In the genomic region with DNA sequence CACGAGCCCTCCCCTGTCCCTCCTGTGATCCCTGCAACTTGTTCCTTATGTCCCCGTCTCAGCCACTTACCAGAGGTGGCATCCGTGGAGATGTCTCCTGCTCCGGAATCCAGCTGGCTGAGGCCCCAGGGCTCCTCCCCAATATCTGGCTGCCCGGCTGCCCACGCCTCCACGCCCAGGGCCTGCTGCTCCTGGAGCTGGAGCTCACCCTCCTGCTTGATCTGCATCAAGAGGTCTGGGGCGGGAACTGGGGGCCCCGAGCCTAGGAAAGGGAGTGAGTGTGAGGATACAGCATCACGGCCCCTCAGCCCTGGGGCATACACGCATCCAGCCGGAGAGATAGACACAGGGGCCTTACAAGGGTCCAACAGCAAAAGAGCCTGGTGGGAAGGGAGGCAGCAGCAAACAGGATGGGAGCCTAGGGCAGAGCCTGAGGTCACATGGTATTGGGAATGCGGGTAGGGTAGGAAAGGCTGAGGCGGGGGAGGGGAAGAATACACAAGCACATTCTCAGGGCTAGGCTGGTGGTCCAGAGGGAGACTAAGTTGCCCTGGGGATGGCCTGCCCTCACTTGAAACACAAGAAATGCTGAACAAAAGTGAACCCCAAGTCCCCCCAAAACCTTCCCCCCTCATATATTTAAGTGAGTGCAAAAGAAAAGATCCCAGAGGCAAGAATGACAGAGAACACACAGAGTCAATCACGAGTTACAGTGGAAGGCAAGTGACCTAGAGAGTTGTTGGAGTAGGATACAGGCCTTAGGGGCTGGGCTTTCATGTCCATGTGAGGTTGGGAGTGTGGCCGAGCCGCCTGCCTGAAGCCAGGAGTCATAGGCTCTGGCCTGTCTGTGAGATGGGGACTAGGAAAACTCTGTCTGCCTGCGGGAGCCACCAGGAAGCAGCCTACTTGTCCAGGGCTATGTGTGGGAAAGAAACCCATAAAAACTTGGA, we compare ENCODE assay signal across 24 cellular contexts. TPM values are rescaled to one million over a fixed set of nuclear protein-coding genes. Genes with fewer than 3 reads are reported as not detected.
A peak's percentile ranks its signal among the peaks of the same experiment; 100 is the strongest.
DNase-seq lines count a peak whose midpoint lies in the region; ATAC-seq, FAIRE-seq and TF ChIP-seq lines count a peak whose summit lies in the region.
"Had no signal": no experiment of that assay in that cellular context is flagged by ENCODE, and none has a peak within 500 bp of the region (broad histone marks: within the 10 kb centered on the region; RNA-seq: fewer than 3 reads in every experiment).

No MANE protein-coding gene starts in this region.

- no peak overlapping the region for H3K4me3 Mint-ChIP-seq in activated naive CD4-positive, alpha-beta T cell treated with anti-CD3 and anti-CD28 coated beads, Interleukin-2, amount 50 U/mL, for 24 hours
- no peak overlapping the region for H3K4me3 Mint-ChIP-seq in activated naive CD4-positive, alpha-beta T cell treated with anti-CD3 and anti-CD28 coated beads, Interleukin-2, amount 10 ng/mL, durations not matched to agents 7 days and 5 days
- H3K4me3 Mint-ChIP-seq in memory B cell: no peak overlapping the region
- H3K4me3 Mint-ChIP-seq in type B pancreatic cell: no peak overlapping the region
- H3K4me3 Mint-ChIP-seq: nephron had no signal

- DNase-seq in activated naive CD4-positive, alpha-beta T cell treated with anti-CD3 and anti-CD28 coated beads, Interleukin-2, amount 10 ng/mL, durations not matched to agents 7 days and 5 days: no peak
- DNase-seq in H1 (ENCODE audit: low read depth in 1 of 2, low spot score in 2 of 2) (no peak), memory B cell (ENCODE audit: low spot score in 2 of 2) (peak in 1 of 2 donors; percentile 7), type B pancreatic cell (ENCODE audit: extremely low spot score, unreplicated experiment) (peak; percentile 62), uterus (no peak), left lung (no peak)
- DNase-seq: activated naive CD4-positive, alpha-beta T cell treated with anti-CD3 and anti-CD28 coated beads, Interleukin-2, amount 50 U/mL, for 16 hours; activated T-cell treated with anti-CD3 and anti-CD28 coated beads for 4 hours; erythroblast; MM.1S; NCI-H1417 treated with DMSO at 0.1 percent for 48 hours; NCI-H2107; T-helper 2 cell had no signal

- no peaks in the 10 kb centered on the region for H3K27me3 Mint-ChIP-seq in activated naive CD4-positive, alpha-beta T cell treated with anti-CD3 and anti-CD28 coated beads, Interleukin-2, amount 50 U/mL, for 24 hours
- no peaks in the 10 kb centered on the region for H3K27me3 Mint-ChIP-seq in activated naive CD4-positive, alpha-beta T cell treated with anti-CD3 and anti-CD28 coated beads, Interleukin-2, amount 10 ng/mL, durations not matched to agents 7 days and 5 days
- H3K27me3 Mint-ChIP-seq in memory B cell: no peaks in the 10 kb centered on the region
- H3K27me3 Mint-ChIP-seq in type B pancreatic cell: no peaks in the 10 kb centered on the region

- no peaks in the 10 kb centered on the region for H3K27me3 ChIP-seq in H1 (replicated peaks in 1 of 4; ENCODE audit: control insufficient read depth in 3 of 4, extremely low read depth in 1 of 4, insufficient read depth in 3 of 4, low read length in 3 of 4)
- H3K27me3 ChIP-seq in uterus: no peaks in the 10 kb centered on the region
- H3K27me3 ChIP-seq in left lung: no peaks in the 10 kb centered on the region
- H3K27me3 ChIP-seq: BLaER1 treated with 17β-estradiol and CSF1 and Interleukin-3, amounts not matched to agents 10 nM and 100 nM; vagina had no signal

- H3K36me3 Mint-ChIP-seq in activated naive CD4-positive, alpha-beta T cell treated with anti-CD3 and anti-CD28 coated beads, Interleukin-2, amount 50 U/mL, for 24 hours: peaks cover 30% of the 10 kb centered on the region
- H3K36me3 Mint-ChIP-seq in activated naive CD4-positive, alpha-beta T cell treated with anti-CD3 and anti-CD28 coated beads, Interleukin-2, amount 10 ng/mL, durations not matched to agents 7 days and 5 days: peaks cover 50% of the 10 kb centered on the region
- H3K36me3 Mint-ChIP-seq in memory B cell: peaks cover 43% of the 10 kb centered on the region
- H3K36me3 Mint-ChIP-seq in type B pancreatic cell: peaks cover 52% of the 10 kb centered on the region

- no peak overlapping the region for H2BK12ac ChIP-seq in H1 (ENCODE audit: low read depth, low read length)

- H3K79me1 ChIP-seq in H1 (ENCODE audit: low read depth, low read length): 0 out of 2 replicates have a peak, but pooled peaks cover 3% of the 10 kb centered on the region

- H2BK5ac ChIP-seq in H1 (ENCODE audit: low read depth, low read length): no peak overlapping the region

- H3K9ac ChIP-seq in H1 (replicated peaks in 1 of 4; ENCODE audit: extremely low read depth in 1 of 4, low read depth in 3 of 4, low read length in 3 of 4): no peak overlapping the region
- H3K9ac ChIP-seq: BLaER1 treated with 17β-estradiol and CSF1 and Interleukin-3, amounts not matched to agents 10 nM and 100 nM; parathyroid adenoma had no signal

- H3K4me1 ChIP-seq in H1 (replicated peaks in 1 of 4; ENCODE audit: control insufficient read depth in 3 of 4, insufficient read depth in 4 of 4, low read length in 3 of 4) (peaks cover 0 to 11% (median 8%) of the 10 kb centered on the region in 4 experiments; a peak in 6 of 7 replicates), uterus (no peaks in the 10 kb centered on the region), left lung (no peaks in the 10 kb centered on the region)
- H3K4me1 ChIP-seq: BLaER1 treated with 17β-estradiol and CSF1 and Interleukin-3, amounts not matched to agents 10 nM and 100 nM; vagina had no signal

- FAIRE-seq in H1 (lab: Jason Lieb, UNC): peak; percentile 32
- FAIRE-seq: D721Med, frontal cortex, H54 had no signal

- H3K36me3 ChIP-seq in H1 (ENCODE audit: control insufficient read depth in 2 of 4, insufficient read depth in 4 of 4, low read length in 3 of 4) (peaks cover 0 to 32% (median 13%) of the 10 kb centered on the region in 4 experiments; a peak in 6 of 8 replicates), uterus (no peaks in the 10 kb centered on the region), left lung (peaks cover 0 to 81% of the 10 kb centered on the region in 2 donors)

- TF ChIP-seq RAD21 in H1 (IDR thresholded peaks at IDR 0.05 in 1 of 2, conservative IDR thresholded peaks at IDR 0.05 in 1 of 2; ENCODE audit: low read depth in 2 of 2, low read length in 2 of 2): no peak

- POLR2A ChIA-PET in H1 (lab: Charles Lee; ENCODE audit: partially characterized antibody): interaction anchor here (0.6 to 5.0 kb wide), 4 partner anchors 11 to 28 kb away, joined by 3 to 26 read pairs (median 4); a partner anchor contains a TSS

- TF ChIP-seq POLR2A in H1 (IDR thresholded peaks at IDR 0.05; ENCODE audit: control extremely low read depth in 1 of 2, low read depth in 2 of 2, low read length in 2 of 2): no peak
- TF ChIP-seq POLR2A in uterus (IDR thresholded peaks at IDR 0.05): no peak

- 0 out of 2 replicates have a peak overlapping the region, but pooled peaks have one; percentile 23 for H2BK20ac ChIP-seq in H1 (ENCODE audit: low read length)

- H2BK15ac ChIP-seq in H1 (ENCODE audit: low read length): no peak overlapping the region

- no peak for TF ChIP-seq EP300 in H1 (IDR thresholded peaks at IDR 0.05; ENCODE audit: borderline replicate concordance in 1 of 2, low read depth in 2 of 2, low read length in 2 of 2)

- no peak overlapping the region for H4K5ac ChIP-seq in H1 (ENCODE audit: insufficient read length, low read depth, low read length)

- H3K9me3 Mint-ChIP-seq in activated naive CD4-positive, alpha-beta T cell treated with anti-CD3 and anti-CD28 coated beads, Interleukin-2, amount 50 U/mL, for 24 hours: peaks cover 7% of the 10 kb centered on the region
- peaks cover 7% of the 10 kb centered on the region for H3K9me3 Mint-ChIP-seq in activated naive CD4-positive, alpha-beta T cell treated with anti-CD3 and anti-CD28 coated beads, Interleukin-2, amount 10 ng/mL, durations not matched to agents 7 days and 5 days
- H3K9me3 Mint-ChIP-seq in memory B cell: peaks cover 9% of the 10 kb centered on the region
- H3K9me3 Mint-ChIP-seq in type B pancreatic cell: peaks cover 6% of the 10 kb centered on the region

- no peak overlapping the region for H4K91ac ChIP-seq in H1 (replicated peaks; ENCODE audit: insufficient read length, low read length)

- no peak for TF ChIP-seq CTCF in H1 (IDR thresholded peaks at IDR 0.05; ENCODE audit: control extremely low read depth in 1 of 3, insufficient read depth in 1 of 3, low read depth in 1 of 3, low read length in 3 of 3)
- TF ChIP-seq CTCF in type B pancreatic cell (conservative IDR thresholded peaks at IDR 0.05): no peak
- TF ChIP-seq CTCF in uterus (IDR thresholded peaks at IDR 0.05): no peak
- TF ChIP-seq CTCF in left lung (IDR thresholded peaks at IDR 0.05): no peak

- 86% methylated on average over 15 of the region's 18 CpGs; no CpG with 5 or more reads in 1 of the 2 experiments for WGBS in H1 (ENCODE audit: extremely low coverage in 1 of 2, insufficient coverage in 1 of 2, insufficient read length in 1 of 2, insufficient replicate concordance in 2 of 2, low coverage in 1 of 2, low lambda C conversion rate in 2 of 2, missing lambda C conversion rate in 1 of 2), 2 experiments

- no peak overlapping the region for H3K4ac ChIP-seq in H1 (replicated peaks; ENCODE audit: insufficient read length, low read depth, low read length)

- no peaks in the 10 kb centered on the region for H3K23me2 ChIP-seq in H1 (ENCODE audit: low read depth, low read length)

- no peaks in the 10 kb centered on the region for H3K79me2 ChIP-seq in H1 (ENCODE audit: control insufficient read depth in 1 of 2, insufficient read depth in 2 of 2, low read length in 2 of 2)

- no peak overlapping the region for H3K56ac ChIP-seq in H1 (replicated peaks; ENCODE audit: insufficient read length, low read depth, low read length)

- H3K9me3 ChIP-seq in H1 (ENCODE audit: insufficient read depth in 2 of 2, low read depth in 1 of 2, low read length in 1 of 2): peaks cover 4 to 6% of the 10 kb centered on the region in 2 experiments; a peak in 2 of 4 replicates
- H3K9me3 ChIP-seq in uterus: peaks cover 0 to 8% of the 10 kb centered on the region in 2 donors
- no peaks in the 10 kb centered on the region for H3K9me3 ChIP-seq in left lung
- H3K9me3 ChIP-seq: vagina had no signal

- H3K4me2 ChIP-seq in H1 (ENCODE audit: insufficient read depth in 1 of 2, low read depth in 2 of 2, low read length in 2 of 2): peak overlapping the region; percentile 18 to 38; a peak in 3 of 4 replicates
- H3K4me2 ChIP-seq: BLaER1 treated with 17β-estradiol and CSF1 and Interleukin-3, amounts not matched to agents 10 nM and 100 nM had no signal

- peaks cover 0 to 2% of the 10 kb centered on the region in 2 experiments for H4K20me1 ChIP-seq in H1 (replicated peaks in 1 of 2; ENCODE audit: control insufficient read depth in 1 of 2, insufficient read depth in 2 of 2, low read length in 2 of 2)

- H3K23ac ChIP-seq in H1 (ENCODE audit: insufficient read length): no peak overlapping the region

- peak overlapping the region; percentile 53; the same call in 1 of the 2 replicates for H4K8ac ChIP-seq in H1 (ENCODE audit: extremely low read depth, insufficient read depth, low read length)

- no peak overlapping the region for H3K18ac ChIP-seq in H1 (ENCODE audit: extremely low read depth, low read length)

- no peak overlapping the region for H2AFZ ChIP-seq in H1 (ENCODE audit: low read length)
- H2AFZ ChIP-seq: parathyroid adenoma had no signal

- H2AK5ac ChIP-seq in H1 (ENCODE audit: low read depth, low read length): no peak overlapping the region

- intact Hi-C loops in uterus (cut with DNase I; ENCODE audit: low total_unique reads): no loop called here
- intact Hi-C loops in left lung (cut with DNase I): no loop called here

- CTCF ChIA-PET in activated naive CD4-positive, alpha-beta T cell treated with anti-CD3 and anti-CD28 coated beads, Interleukin-2, amount 10 ng/mL, durations not matched to agents 7 days and 5 days (lab: Charles Lee): no interaction called here
- CTCF ChIA-PET in H1 (lab: Charles Lee; ENCODE audit: partially characterized antibody): interaction anchor here (0.6 to 1.6 kb wide), 2 partner anchors 20 to 56 kb away, joined by 3 read pairs; no protein-coding TSS in a partner anchor

- no peak overlapping the region for H3K14ac ChIP-seq in H1 (ENCODE audit: insufficient read length)

- peaks cover 5% of the 10 kb centered on the region for H3K4me1 Mint-ChIP-seq in activated naive CD4-positive, alpha-beta T cell treated with anti-CD3 and anti-CD28 coated beads, Interleukin-2, amount 50 U/mL, for 24 hours
- H3K4me1 Mint-ChIP-seq in activated naive CD4-positive, alpha-beta T cell treated with anti-CD3 and anti-CD28 coated beads, Interleukin-2, amount 10 ng/mL, durations not matched to agents 7 days and 5 days: no peaks in the 10 kb centered on the region
- H3K4me1 Mint-ChIP-seq in memory B cell: no peaks in the 10 kb centered on the region
- no peaks in the 10 kb centered on the region for H3K4me1 Mint-ChIP-seq in type B pancreatic cell (ENCODE audit: unreplicated experiment)
- H3K4me1 Mint-ChIP-seq: nephron had no signal

- no peak overlapping the region for H2BK120ac ChIP-seq in H1 (replicated peaks; ENCODE audit: low read depth, low read length)

- H3K27ac Mint-ChIP-seq in activated naive CD4-positive, alpha-beta T cell treated with anti-CD3 and anti-CD28 coated beads, Interleukin-2, amount 50 U/mL, for 24 hours: peak overlapping the region; percentile 46
- H3K27ac Mint-ChIP-seq in activated naive CD4-positive, alpha-beta T cell treated with anti-CD3 and anti-CD28 coated beads, Interleukin-2, amount 10 ng/mL, durations not matched to agents 7 days and 5 days: no peak overlapping the region
- H3K27ac Mint-ChIP-seq in memory B cell: peak overlapping the region; percentile 19
- H3K27ac Mint-ChIP-seq in type B pancreatic cell: no peak overlapping the region
- H3K27ac Mint-ChIP-seq: nephron had no signal

- H3K27ac ChIP-seq in H1 (ENCODE audit: low read depth, low read length) (0 out of 2 replicates have a peak overlapping the region, but pooled peaks have one; percentile 8), uterus (no peak overlapping the region), left lung (no peak overlapping the region)
- H3K27ac ChIP-seq: BLaER1 treated with 17β-estradiol and CSF1 and Interleukin-3, amounts not matched to agents 10 nM and 100 nM; parathyroid adenoma; SK-N-MC; vagina had no signal

- H3K4me3 ChIP-seq in H1 (ENCODE audit: extremely low read depth in 1 of 4, insufficient read depth in 2 of 4, low read depth in 3 of 4, low read length in 4 of 4) (no peak overlapping the region), uterus (no peak overlapping the region), left lung (no peak overlapping the region)
- H3K4me3 ChIP-seq: BLaER1 treated with 17β-estradiol and CSF1 and Interleukin-3, amounts not matched to agents 10 nM and 100 nM; SK-N-MC; vagina had no signal

- ATAC-seq in memory B cell (ENCODE audit: low read depth): no peak
- ATAC-seq in GM21717 (IDR thresholded peaks at IDR 0.05; ENCODE audit: unreplicated experiment): no peak
- ATAC-seq in left lung: no peak
- ATAC-seq: sciatic nerve had no signal

RNA-seq across cellular contexts. Expression of a gene that starts 16.9 kb away (rescaled TPM):
- 10.1 and 11.2 TPM in 2 replicates for total RNA-seq in H1 (2021; fragmentation: NEBNext Ultra II Directional; extraction: Animal tissue kit (Norgen Biotek cat#: 25700))
- polyA plus RNA-seq in H1 (2011; rRNA removed): 8.0 and 9.4 TPM in 2 replicates
- 7.3 TPM for polyA plus RNA-seq in H1 (2011; cell fraction: cytosol; rRNA removed)
- 6.9 TPM for polyA plus RNA-seq in H1 (2011; cell fraction: nucleus; rRNA removed)
- polyA plus RNA-seq in H1 (2012, experiment 1 of 2): 5.7 to 11.4 TPM (median 9.2 TPM) in 4 replicates
- polyA plus RNA-seq in H1 (2012, experiment 2 of 2): 6.2 TPM
- polyA plus RNA-seq in H1 (2013, experiment 1 of 2): 6.5 TPM
- polyA plus RNA-seq in H1 (2013, experiment 2 of 2): 6.1 TPM
- polyA minus RNA-seq in H1 (2011; rRNA and poly(A)+ RNA removed): 4.1 and 4.3 TPM in 2 replicates
- polyA minus RNA-seq in H1 (2011; cell fraction: cytosol; rRNA and poly(A)+ RNA removed): 9.1 TPM
- polyA minus RNA-seq in H1 (2011; cell fraction: nucleus; rRNA and poly(A)+ RNA removed): 4.5 TPM
- total RNA-seq in type B pancreatic cell (ENCODE audit: low replicate concordance) (17.4 and 17.6 TPM in 2 replicates), uterus (10 to 100 TPM in 1 of 4 donors, 1 to 10 TPM in 3; 4.4 to 15.9 (median 5.8) TPM), left lung (1 to 10 TPM; 9.3 to 9.5 TPM)

RNA-seq across cellular contexts. Expression of a gene that starts 19.8 kb away (rescaled TPM):
- total RNA-seq in H1 (2021; fragmentation: NEBNext Ultra II Directional; extraction: Animal tissue kit (Norgen Biotek cat#: 25700)): 15.4 and 15.6 TPM in 2 replicates
- polyA plus RNA-seq in H1 (2011; rRNA removed): 7.5 and 9.1 TPM in 2 replicates
- 6.8 TPM for polyA plus RNA-seq in H1 (2011; cell fraction: cytosol; rRNA removed)
- polyA plus RNA-seq in H1 (2011; cell fraction: nucleus; rRNA removed): 14.0 TPM
- polyA plus RNA-seq in H1 (2012, experiment 1 of 2): 8.4 to 12.7 TPM (median 10.6 TPM) in 4 replicates
- polyA plus RNA-seq in H1 (2012, experiment 2 of 2): 9.8 TPM
- 8.0 TPM for polyA plus RNA-seq in H1 (2013, experiment 1 of 2)
- 7.6 TPM for polyA plus RNA-seq in H1 (2013, experiment 2 of 2)
- polyA minus RNA-seq in H1 (2011; rRNA and poly(A)+ RNA removed): 7.2 and 11.5 TPM in 2 replicates
- polyA minus RNA-seq in H1 (2011; cell fraction: cytosol; rRNA and poly(A)+ RNA removed): 11.9 TPM
- polyA minus RNA-seq in H1 (2011; cell fraction: nucleus; rRNA and poly(A)+ RNA removed): 14.7 TPM
- total RNA-seq in type B pancreatic cell (ENCODE audit: low replicate concordance): 20.2 and 20.4 TPM in 2 replicates
- total RNA-seq in uterus: 10 to 100 TPM; 15.6 to 30.5 (median 20.2) TPM
- total RNA-seq in left lung: 10 to 100 TPM; 19.9 to 22.9 TPM

Comparison
In these comparisons a context has a peak if more than half of its experiments do, and no peak if none do; other contexts are left out.
1. H3K27ac Mint-ChIP-seq: peak in activated naive CD4-positive, alpha-beta T cell treated with anti-CD3 and anti-CD28 coated beads, Interleukin-2, amount 50 U/mL, for 24 hours (single experiment) and memory B cell (single experiment); none in activated naive CD4-positive, alpha-beta T cell treated with anti-CD3 and anti-CD28 coated beads, Interleukin-2, amount 10 ng/mL, durations not matched to agents 7 days and 5 days (single experiment) and type B pancreatic cell (single experiment).